In genomic region chr11:125931116-125931515, GRCh38 we compare ENCODE assay signal across 34 cellular contexts. TPM values are rescaled to one million over a fixed set of nuclear protein-coding genes. Genes with fewer than 3 reads are reported as not detected.
"Had no signal": no experiment of that assay in that cellular context is flagged by ENCODE, and none has a peak within 500 bp of the region (broad histone marks: within the 10 kb centered on the region; RNA-seq: fewer than 3 reads in every experiment).

No MANE protein-coding gene starts in this region.

- H3K4me1 ChIP-seq: adrenal gland, foreskin keratinocyte, gastrocnemius medialis, heart left ventricle had no signal

- H3K4me3 ChIP-seq: adrenal gland, body of pancreas, esophagus muscularis mucosa, gastrocnemius medialis, heart left ventricle had no signal

- H3K27ac ChIP-seq: adrenal gland, esophagus muscularis mucosa, foreskin keratinocyte, gastrocnemius medialis, heart left ventricle, VCaP had no signal

- H3K36me3 ChIP-seq: adrenal gland, esophagus muscularis mucosa, gastrocnemius medialis, heart left ventricle had no signal

- H3K27me3 ChIP-seq: esophagus muscularis mucosa, gastrocnemius medialis had no signal

- H3K27ac Mint-ChIP-seq: activated CD4-positive, alpha-beta memory T cell treated with anti-CD3 and anti-CD28 coated beads, Interleukin-2, amount 10 ng/mL, durations not matched to agents 7 days and 5 days; activated CD4-positive, alpha-beta T cell treated with anti-CD3 and anti-CD28 coated beads, Interleukin-2, amount 10 ng/mL, durations not matched to agents 7 days and 5 days; activated naive CD8-positive, alpha-beta T cell; activated naive CD8-positive, alpha-beta T cell treated with anti-CD3 and anti-CD28 coated beads, Interleukin-2, amount 50 U/mL, for 24 hours; activated T-cell treated with anti-CD3 and anti-CD28 coated beads, Interleukin-2, amount 50 U/mL, for 24 hours; activated T-cell treated with anti-CD3 and anti-CD28 coated beads, Interleukin-2, amount 50 U/mL, for 72 hours; effector memory CD8-positive, alpha-beta T cell; WTC11 had no signal

- H3K9me3 Mint-ChIP-seq: activated CD4-positive, alpha-beta memory T cell treated with anti-CD3 and anti-CD28 coated beads, Interleukin-2, amount 10 ng/mL, durations not matched to agents 7 days and 5 days; activated CD4-positive, alpha-beta T cell treated with anti-CD3 and anti-CD28 coated beads, Interleukin-2, amount 10 ng/mL, durations not matched to agents 7 days and 5 days; activated naive CD8-positive, alpha-beta T cell treated with anti-CD3 and anti-CD28 coated beads, Interleukin-2, amount 50 U/mL, for 24 hours; activated T-cell treated with anti-CD3 and anti-CD28 coated beads, Interleukin-2, amount 50 U/mL, for 24 hours; activated T-cell treated with anti-CD3 and anti-CD28 coated beads, Interleukin-2, amount 50 U/mL, for 72 hours; effector memory CD8-positive, alpha-beta T cell; WTC11 had no signal

- H3K4me1 Mint-ChIP-seq: activated CD4-positive, alpha-beta T cell treated with anti-CD3 and anti-CD28 coated beads, Interleukin-2, amount 10 ng/mL, durations not matched to agents 7 days and 5 days had no signal

- H3K36me3 Mint-ChIP-seq: activated naive CD8-positive, alpha-beta T cell; WTC11 had no signal

- H3K9me3 ChIP-seq: body of pancreas, esophagus muscularis mucosa, gastrocnemius medialis, heart left ventricle had no signal

- H3K4me3 Mint-ChIP-seq: activated CD4-positive, alpha-beta memory T cell treated with anti-CD3 and anti-CD28 coated beads, Interleukin-2, amount 10 ng/mL, durations not matched to agents 7 days and 5 days; activated CD4-positive, alpha-beta T cell treated with anti-CD3 and anti-CD28 coated beads, Interleukin-2, amount 10 ng/mL, durations not matched to agents 7 days and 5 days; activated naive CD8-positive, alpha-beta T cell; activated naive CD8-positive, alpha-beta T cell treated with anti-CD3 and anti-CD28 coated beads, Interleukin-2, amount 50 U/mL, for 24 hours; activated T-cell treated with anti-CD3 and anti-CD28 coated beads, Interleukin-2, amount 50 U/mL, for 24 hours; activated T-cell treated with anti-CD3 and anti-CD28 coated beads, Interleukin-2, amount 50 U/mL, for 72 hours; effector memory CD8-positive, alpha-beta T cell; WTC11 had no signal

- DNase-seq: activated CD4-positive, alpha-beta memory T cell treated with anti-CD3 and anti-CD28 coated beads, Interleukin-2, amount 10 ng/mL, durations not matched to agents 7 days and 5 days; activated CD4-positive, alpha-beta T cell treated with anti-CD3 and anti-CD28 coated beads for 1 hour; activated CD4-positive, alpha-beta T cell treated with anti-CD3 and anti-CD28 coated beads for 4 hours; activated CD4-positive, alpha-beta T cell treated with anti-CD3 and anti-CD28 coated beads, Interleukin-2, amount 10 ng/mL, durations not matched to agents 7 days and 5 days; activated CD4-positive, alpha-beta T cell treated with anti-CD3 and anti-CD28 coated beads, Interleukin-2, amount 50 U/mL, for 4 hours; activated CD8-positive, alpha-beta memory T cell treated with anti-CD3 and anti-CD28 coated beads, Interleukin-2, amount 50 U/mL, for 48 hours; activated gamma-delta T cell treated with Interleukin-2 at 50 U/mL for 16 hours; activated naive CD4-positive, alpha-beta T cell treated with anti-CD3 and anti-CD28 coated beads, Interleukin-2, amount 50 U/mL, for 16 hours; activated naive CD4-positive, alpha-beta T cell treated with Interleukin-2 at 50 U/mL for 16 hours; activated naive CD8-positive, alpha-beta T cell treated with anti-CD3 and anti-CD28 coated beads, Interleukin-2, amount 50 U/mL, for 24 hours; activated T-cell treated with anti-CD3 and anti-CD28 coated beads for 4 hours; activated T-cell treated with anti-CD3 and anti-CD28 coated beads, Interleukin-2, amount 50 U/mL, for 24 hours; activated T-cell treated with anti-CD3 and anti-CD28 coated beads, Interleukin-2, amount 50 U/mL, for 72 hours; amygdala; aorta; body of pancreas; caudate nucleus; cortex of kidney; dermis blood vessel endothelial cell; effector CD4-positive, alpha-beta T cell; effector memory CD8-positive, alpha-beta T cell; erythroblast; foreskin keratinocyte; gastrocnemius medialis; glutamatergic neuron; heart left ventricle; T-helper 1 cell; T-helper 2 cell had no signal

RNA-seq across cellular contexts. Expression of gene VSIG10L2, which starts 14.7 kb away (rescaled TPM):
- total RNA-seq: activated CD4-positive, alpha-beta memory T cell treated with anti-CD3 and anti-CD28 coated beads, Interleukin-2, amount 10 ng/mL, durations not matched to agents 7 days and 5 days; activated CD4-positive, alpha-beta T cell treated with anti-CD3 and anti-CD28 coated beads, Interleukin-2, amount 10 ng/mL, durations not matched to agents 7 days and 5 days; activated T-cell treated with anti-CD3 and anti-CD28 coated beads, Interleukin-2, amount 50 U/mL, for 72 hours; adrenal gland; body of pancreas; chondrocyte; dermis blood vessel endothelial cell; foreskin keratinocyte; WTC11 had no signal

RNA-seq across cellular contexts. Expression of gene DDX25, which starts 26.8 kb away (rescaled TPM):
- total RNA-seq: activated CD4-positive, alpha-beta memory T cell treated with anti-CD3 and anti-CD28 coated beads, Interleukin-2, amount 10 ng/mL, durations not matched to agents 7 days and 5 days; chondrocyte; dermis blood vessel endothelial cell; foreskin keratinocyte; gastrocnemius medialis; heart left ventricle had no signal
